In the genomic region with DNA sequence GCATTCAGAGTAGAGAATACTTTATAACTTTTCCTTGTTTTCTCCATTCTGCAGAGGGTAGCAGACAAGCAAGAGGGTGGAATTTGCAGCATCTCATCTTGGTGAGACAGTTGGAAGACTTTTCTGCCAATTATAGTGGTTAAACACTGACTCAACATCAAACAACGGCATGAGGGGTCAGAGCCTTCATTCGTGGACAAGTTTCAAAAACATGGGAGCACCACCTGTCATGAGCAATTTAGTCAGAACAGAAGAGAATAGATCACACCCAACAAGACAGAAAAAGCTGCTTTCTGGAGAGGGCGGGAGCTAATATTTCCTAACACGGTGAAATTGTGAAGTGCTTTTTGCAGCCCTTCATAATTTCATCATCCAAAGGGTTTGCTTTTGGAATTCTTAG, we compare ENCODE assay signal across 23 cellular contexts.
"Had no signal": no experiment of that assay in that cellular context is flagged by ENCODE, and none has a peak within 500 bp of the region (broad histone marks: within the 10 kb centered on the region; RNA-seq: fewer than 3 reads in every experiment).

No MANE protein-coding gene starts in this region.

- H3K9me3 ChIP-seq: body of pancreas had no signal

- H3K27ac ChIP-seq: body of pancreas, KMS-11 had no signal

- H3K4me1 Mint-ChIP-seq: activated CD8-positive, alpha-beta memory T cell treated with anti-CD3 and anti-CD28 coated beads, Interleukin-2, amount 10 ng/mL, durations not matched to agents 7 days and 5 days; activated naive CD4-positive, alpha-beta T cell treated with anti-CD3 and anti-CD28 coated beads, Interleukin-2, amount 50 U/mL, for 24 hours had no signal

- H3K4me3 Mint-ChIP-seq: activated CD8-positive, alpha-beta memory T cell treated with anti-CD3 and anti-CD28 coated beads, Interleukin-2, amount 10 ng/mL, durations not matched to agents 7 days and 5 days; activated naive CD4-positive, alpha-beta T cell treated with anti-CD3 and anti-CD28 coated beads, Interleukin-2, amount 50 U/mL, for 24 hours; activated T-cell treated with anti-CD3 and anti-CD28 coated beads, Interleukin-2, amount 50 U/mL, for 24 hours; activated T-helper 1 cell treated with anti-CD3 and anti-CD28 coated beads, Interleukin-12 subunit alpha, Interleukin-12 subunit beta, Interleukin-2, Interleukin-4 antibody, amounts not matched to agents 30 ng/mL and 10 ng/mL and 1 ng/mL, durations not matched to agents 14 hours and 24 hours and 36 hours; central memory CD8-positive, alpha-beta T cell; T-helper 1 cell treated with Interleukin-12 subunit alpha and Interleukin-12 subunit beta and Interleukin-4 antibody, amounts not matched to agents 30 μg/mL and 1 μg/mL, for 36 hours; WTC11 had no signal

- ATAC-seq: activated CD8-positive, alpha-beta memory T cell treated with anti-CD3 and anti-CD28 coated beads, Interleukin-2, amount 10 ng/mL, durations not matched to agents 7 days and 5 days; body of pancreas; WTC11 had no signal

- H3K9me3 Mint-ChIP-seq: activated T-cell treated with anti-CD3 and anti-CD28 coated beads, Interleukin-2, amount 50 U/mL, for 24 hours; activated T-helper 1 cell treated with anti-CD3 and anti-CD28 coated beads, Interleukin-12 subunit alpha, Interleukin-12 subunit beta, Interleukin-2, Interleukin-4 antibody, amounts not matched to agents 30 ng/mL and 10 ng/mL and 1 ng/mL, durations not matched to agents 14 hours and 24 hours and 36 hours; central memory CD8-positive, alpha-beta T cell; T-helper 1 cell treated with Interleukin-12 subunit alpha and Interleukin-12 subunit beta and Interleukin-4 antibody, amounts not matched to agents 30 μg/mL and 1 μg/mL, for 36 hours; WTC11 had no signal

- H3K4me3 ChIP-seq: body of pancreas had no signal

- DNase-seq: activated CD4-positive, alpha-beta T cell treated with anti-CD3 and anti-CD28 coated beads for 48 hours; activated CD4-positive, alpha-beta T cell treated with anti-CD3 and anti-CD28 coated beads, Interleukin-2, amount 50 U/mL, for 4 hours; activated CD4-positive, CD25-positive, alpha-beta regulatory T cell treated with anti-CD3 and anti-CD28 coated beads, Interleukin-2, amount 50 U/mL, for 72 hours; activated CD8-positive, alpha-beta memory T cell treated with anti-CD3 and anti-CD28 coated beads, Interleukin-2, amount 10 ng/mL, durations not matched to agents 7 days and 5 days; activated effector memory CD4-positive, alpha-beta T cell treated with Interleukin-2 at 50 U/mL for 16 hours; activated naive CD4-positive, alpha-beta T cell; activated T-cell treated with anti-CD3 and anti-CD28 coated beads, Interleukin-2, amount 50 U/mL, for 24 hours; body of pancreas; NCI-H1092; NCI-H1417 treated with DMSO at 0.1 percent for 48 hours; NCI-H1694 treated with DMSO at 0.1 percent for 48 hours; NCI-H2029 treated with DMSO at 0.1 percent for 48 hours; NCI-H345; NCI-H510A; NCI-H526 treated with DMSO at 0.1 percent for 48 hours; NCI-H82; SIG-M5 had no signal

- H3K27ac Mint-ChIP-seq: activated CD8-positive, alpha-beta memory T cell treated with anti-CD3 and anti-CD28 coated beads, Interleukin-2, amount 10 ng/mL, durations not matched to agents 7 days and 5 days; activated naive CD4-positive, alpha-beta T cell treated with anti-CD3 and anti-CD28 coated beads, Interleukin-2, amount 50 U/mL, for 24 hours; activated T-cell treated with anti-CD3 and anti-CD28 coated beads, Interleukin-2, amount 50 U/mL, for 24 hours; activated T-helper 1 cell treated with anti-CD3 and anti-CD28 coated beads, Interleukin-12 subunit alpha, Interleukin-12 subunit beta, Interleukin-2, Interleukin-4 antibody, amounts not matched to agents 30 ng/mL and 10 ng/mL and 1 ng/mL, durations not matched to agents 14 hours and 24 hours and 36 hours; T-helper 1 cell treated with Interleukin-12 subunit alpha and Interleukin-12 subunit beta and Interleukin-4 antibody, amounts not matched to agents 30 μg/mL and 1 μg/mL, for 36 hours; WTC11 had no signal

- H3K27me3 ChIP-seq: body of pancreas had no signal

- H3K27me3 Mint-ChIP-seq: activated CD8-positive, alpha-beta memory T cell treated with anti-CD3 and anti-CD28 coated beads, Interleukin-2, amount 10 ng/mL, durations not matched to agents 7 days and 5 days; activated naive CD4-positive, alpha-beta T cell treated with anti-CD3 and anti-CD28 coated beads, Interleukin-2, amount 50 U/mL, for 24 hours; activated T-cell treated with anti-CD3 and anti-CD28 coated beads, Interleukin-2, amount 50 U/mL, for 24 hours; central memory CD8-positive, alpha-beta T cell had no signal
